In the genomic region with DNA sequence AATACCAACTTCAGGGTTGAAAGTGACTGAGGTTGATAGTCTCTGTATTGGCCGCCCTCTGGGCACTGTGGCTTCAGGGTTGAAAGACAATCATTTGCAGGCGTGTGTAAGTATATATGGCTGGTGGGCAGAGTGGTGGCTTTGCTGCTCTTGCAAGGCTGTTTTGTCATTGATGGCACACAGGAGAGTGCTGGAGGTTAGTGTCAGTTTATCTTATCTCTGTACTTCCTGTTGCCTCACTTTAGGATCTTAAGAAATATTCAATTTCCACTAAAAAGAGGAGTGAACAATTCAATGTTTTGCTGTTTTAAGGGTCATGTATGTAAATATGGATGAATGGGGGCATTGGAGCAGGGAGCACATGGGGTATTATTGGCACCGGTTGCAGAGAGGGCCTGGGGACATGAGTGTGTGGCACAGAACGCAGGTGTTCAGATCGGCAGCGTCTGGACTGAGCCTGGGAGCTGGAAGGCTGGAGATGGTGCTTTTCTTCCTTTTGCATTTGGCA, we compare ENCODE assay signal across 9 cellular contexts. TPM values are rescaled to one million over a fixed set of nuclear protein-coding genes. Genes with fewer than 3 reads are reported as not detected.
DNase-seq lines count a peak whose midpoint lies in the region; ATAC-seq, FAIRE-seq and TF ChIP-seq lines count a peak whose summit lies in the region.
"Had no signal": no experiment of that assay in that cellular context is flagged by ENCODE, and none has a peak within 500 bp of the region (broad histone marks: within the 10 kb centered on the region; RNA-seq: fewer than 3 reads in every experiment).

No MANE protein-coding gene starts in this region.

- H3K9ac ChIP-seq in K562 (ENCODE audit: insufficient read depth in 1 of 2, low read depth in 2 of 2, low read length in 2 of 2) = peak overlapping the region; percentile 38 to 62; a peak in 3 of 4 replicates

- H3K27me3 ChIP-seq in K562 (ENCODE audit: control insufficient read depth in 2 of 2, insufficient read depth in 2 of 2, low read length in 2 of 2) = no peaks in the 10 kb centered on the region
- no peaks in the 10 kb centered on the region for H3K27me3 ChIP-seq in thoracic aorta (replicated peaks; ENCODE audit: insufficient read depth)
- H3K27me3 ChIP-seq: heart left ventricle had no signal

- peak; percentile 32 for FAIRE-seq in K562 (lab: Jason Lieb, UNC)

- 16% methylated on average over 6 of the region's 6 CpGs for WGBS in K562 (ENCODE audit: insufficient coverage, low coverage, missing lambda C conversion rate)

- H3K9me1 ChIP-seq in K562 (ENCODE audit: control insufficient read depth, insufficient read depth, low read length) = no peaks in the 10 kb centered on the region

- H3K4me3 ChIP-seq in K562 = no peak overlapping the region
- peak overlapping the region; percentile 9 for H3K4me3 ChIP-seq in thoracic aorta

- H3K4me3 Mint-ChIP-seq in activated T-cell treated with anti-CD3 and anti-CD28 coated beads, Interleukin-2, amount 50 U/mL, for 4 hours = peak overlapping the region; percentile 75

- no peak for TF ChIP-seq POLR2A in K562 (conservative IDR thresholded peaks at IDR 0.05)

- H4K20me1 ChIP-seq in K562 (replicated peaks; ENCODE audit: control insufficient read depth, insufficient read depth, low read length) = no peaks in the 10 kb centered on the region

- BruUV-seq in K562 (replicated peaks; lab: Mats Ljungman, UMichigan) = no TSS peak

- peaks cover 25% of the 10 kb centered on the region; the same call in 2 of the 3 replicates for H3K79me2 ChIP-seq in K562 (ENCODE audit: control insufficient read depth, insufficient read depth, low read length)

- no peaks in the 10 kb centered on the region for H3K9me3 Mint-ChIP-seq in activated T-cell treated with anti-CD3 and anti-CD28 coated beads, Interleukin-2, amount 50 U/mL, for 4 hours

- intact Hi-C loops in K562 (cut with micrococcal nuclease) = loop anchor here (5.0 kb wide), 1 partner anchor 56 kb away; no protein-coding TSS in a partner anchor

- peak; percentile 52 for ATAC-seq in activated T-cell treated with anti-CD3 and anti-CD28 coated beads, Interleukin-2, amount 50 U/mL, for 4 hours
- ATAC-seq in K562 = peak; percentile 62
- no peak for ATAC-seq in thoracic aorta (ENCODE audit: insufficient number of reproducible peaks, low FRiP score, low read depth)
- no peak for ATAC-seq in GM21381 (IDR thresholded peaks at IDR 0.05; ENCODE audit: unreplicated experiment)

- TF ChIP-seq EP300 in K562 (IDR thresholded peaks at IDR 0.05; ENCODE audit: low read length) = peak; percentile 54; the same call in 1 of the 2 replicates

- no peaks in the 10 kb centered on the region for H3K27me3 Mint-ChIP-seq in activated T-cell treated with anti-CD3 and anti-CD28 coated beads, Interleukin-2, amount 50 U/mL, for 4 hours (ENCODE audit: low read depth)

- POLR2A ChIA-PET in K562 (lab: Yijun Ruan, JAX) = interaction anchor here (2.9 kb wide), 1 partner anchor 11 kb away, joined by 6 read pairs; no protein-coding TSS in a partner anchor

- TF ChIP-seq CTCF in K562 (IDR thresholded peaks at IDR 0.05 in 2 of 3, conservative IDR thresholded peaks at IDR 0.05 in 1 of 3; ENCODE audit: insufficient read depth in 2 of 3, low read depth in 1 of 3, low read length in 3 of 3) = no peak
- TF ChIP-seq CTCF in thoracic aorta (IDR thresholded peaks at IDR 0.05) = no peak

- H3K4me1 Mint-ChIP-seq in activated T-cell treated with anti-CD3 and anti-CD28 coated beads, Interleukin-2, amount 50 U/mL, for 4 hours (ENCODE audit: low read depth) = peaks cover 92% of the 10 kb centered on the region

- in situ Hi-C loops in K562 (cut with MboI) = no loop called here

- peaks cover 14% of the 10 kb centered on the region for H3K36me3 Mint-ChIP-seq in activated T-cell treated with anti-CD3 and anti-CD28 coated beads, Interleukin-2, amount 50 U/mL, for 4 hours (ENCODE audit: insufficient read depth)

- H3K9me3 ChIP-seq in K562 (replicated peaks; ENCODE audit: control insufficient read depth, insufficient read depth, low read depth, low read length) (no peaks in the 10 kb centered on the region), thoracic aorta (no peaks in the 10 kb centered on the region)
- H3K9me3 ChIP-seq: heart left ventricle had no signal

- no peaks in the 10 kb centered on the region for H3K36me3 ChIP-seq in K562 (ENCODE audit: control insufficient read depth, insufficient read depth, low read length)
- no peaks in the 10 kb centered on the region for H3K36me3 ChIP-seq in thoracic aorta
- H3K36me3 ChIP-seq: heart left ventricle had no signal

- peaks cover 12 to 57% of the 10 kb centered on the region in 2 experiments; a peak in 4 of 5 replicates for H3K4me1 ChIP-seq in K562 (replicated peaks in 1 of 2; ENCODE audit: control insufficient read depth in 2 of 2, insufficient read depth in 2 of 2, low read length in 2 of 2)
- peaks cover 46 to 67% of the 10 kb centered on the region in 2 donors for H3K4me1 ChIP-seq in thoracic aorta (ENCODE audit: control insufficient read depth in 1 of 2, low read depth in 2 of 2)

- peak overlapping the region; percentile 70 for H2AFZ ChIP-seq in K562 (ENCODE audit: low read depth, low read length)

- TF ChIP-seq RAD21 in K562 (CRISPR knock-in tag; conservative IDR thresholded peaks at IDR 0.05 in 1 of 2, IDR thresholded peaks at IDR 0.05 in 1 of 2) = no peak

- DNase-seq in activated T-cell treated with anti-CD3 and anti-CD28 coated beads, Interleukin-2, amount 50 U/mL, for 4 hours = no peak
- no peak for DNase-seq in activated T-cell treated with anti-CD3 and anti-CD28 coated beads for 4 hours
- DNase-seq in NCI-H1092 treated with DMSO at 0.1 percent for 48 hours (lab: John Stamatoyannopoulos, UW) = peak; percentile 72
- peak in 1 of 4 experiments; percentile 30 for DNase-seq in K562 (ENCODE audit: extremely low read depth in 1 of 4, low spot score in 3 of 4)
- no peak for DNase-seq in thoracic aorta (ENCODE audit: low spot score)
- DNase-seq in HT-29 (ENCODE audit: low spot score) = no peak
- DNase-seq in midbrain (lab: John Stamatoyannopoulos, UW) = no peak
- DNase-seq: heart left ventricle had no signal

- peak overlapping the region; percentile 70 for H3K4me2 ChIP-seq in K562 (ENCODE audit: insufficient read depth, low read length)

- H3K27ac ChIP-seq in K562 (ENCODE audit: extremely low read depth, low read depth, low read length) (peak overlapping the region; percentile 80), thoracic aorta (no peak overlapping the region)

- CTCF ChIA-PET in K562 (lab: Yijun Ruan, JAX; ENCODE audit: low intra/inter-chr PET ratio) = no interaction called here

TF ChIP-seq in K562, 482 proteins besides CTCF, POLR2A, EP300 and RAD21 (continues in another document):
- TF ChIP-seq DMBX1 (CRISPR knock-in tag; IDR thresholded peaks at IDR 0.05; ENCODE audit: borderline replicate concordance) (peak; percentile 54; the same call in 1 of the 2 replicates), ZNF184 (CRISPR knock-in tag; IDR thresholded peaks at IDR 0.05) (no peak), ARID1B (IDR thresholded peaks at IDR 0.05) (peak; percentile 40; the same call in 1 of the 2 replicates), NR2C1 (IDR thresholded peaks at IDR 0.05) (no peak), NR2C1 (tag; IDR thresholded peaks at IDR 0.05) (peak; percentile 36; the same call in 1 of the 2 replicates), GTF2F1 (IDR thresholded peaks at IDR 0.05; ENCODE audit: low read depth, low read length) (no peak), ATF3 (IDR thresholded peaks at IDR 0.05) (0 out of 2 replicates have a peak, but pooled peaks have one; percentile 9), ATF3 (CRISPR knock-in tag; conservative IDR thresholded peaks at IDR 0.05) (no peak), ATF1 (CRISPR knock-in tag; IDR thresholded peaks at IDR 0.05) (no peak), ATF1 (tag; IDR thresholded peaks at IDR 0.05) (0 out of 2 replicates have a peak, but pooled peaks have one; percentile 29)
- TF ChIP-seq, protein P1, sequence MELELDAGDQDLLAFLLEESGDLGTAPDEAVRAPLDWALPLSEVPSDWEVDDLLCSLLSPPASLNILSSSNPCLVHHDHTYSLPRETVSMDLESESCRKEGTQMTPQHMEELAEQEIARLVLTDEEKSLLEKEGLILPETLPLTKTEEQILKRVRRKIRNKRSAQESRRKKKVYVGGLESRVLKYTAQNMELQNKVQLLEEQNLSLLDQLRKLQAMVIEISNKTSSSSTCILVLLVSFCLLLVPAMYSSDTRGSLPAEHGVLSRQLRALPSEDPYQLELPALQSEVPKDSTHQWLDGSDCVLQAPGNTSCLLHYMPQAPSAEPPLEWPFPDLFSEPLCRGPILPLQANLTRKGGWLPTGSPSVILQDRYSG (tag; conservative IDR thresholded peaks at IDR 0.05; ENCODE audit: low read depth) = 0 out of 2 replicates have a peak, but pooled peaks have one; percentile 26

RNA-seq across cellular contexts. Expression of gene NCK2, which starts 51.5 kb away (rescaled TPM):
- 10 to 100 TPM; 71.6 to 79.1 (median 73.5) TPM for total RNA-seq in activated T-cell treated with anti-CD3 and anti-CD28 coated beads, Interleukin-2, amount 50 U/mL, for 4 hours
- 6.2 and 7.3 TPM in 2 replicates for total RNA-seq in K562 (2011; cell fraction: chromatin; rRNA removed; ENCODE audit: low replicate concordance)
- 5.0 and 5.1 TPM in 2 replicates for total RNA-seq in K562 (2011; cell fraction: nucleolus; rRNA removed)
- 4.7 and 4.8 TPM in 2 replicates for total RNA-seq in K562 (2011; cell fraction: nucleoplasm; rRNA removed)
- total RNA-seq in K562 (2014; rRNA removed) = 23.2 and 24.6 TPM in 2 replicates
- 8.6 and 10.8 TPM in 2 replicates for total RNA-seq in K562 (2014; rRNA removed; fragmentation: Illumina TruSeq; extraction: Trizol)
- 19.6 and 21.4 TPM in 2 replicates for total RNA-seq in K562 (2015; rRNA removed; fragmentation: Illumina TruSeq; extraction: Trizol)
- 25.8 and 27.9 TPM in 2 replicates for total RNA-seq in K562 (2021)
- 4.5 and 4.8 TPM in 2 replicates for polyA plus RNA-seq in K562 (2011; rRNA removed)
- polyA plus RNA-seq in K562 (2011; cell fraction: cytosol; rRNA removed) = 4.3 and 7.8 TPM in 2 replicates
- polyA plus RNA-seq in K562 (2011; cell fraction: nucleus; rRNA removed) = 3.6 and 5.1 TPM in 2 replicates
- polyA plus RNA-seq in K562 (2012) = 27.1 and 38.2 TPM in 2 replicates
- polyA plus RNA-seq in K562 (2014; fragmentation: Illumina TruSeq; extraction: Trizol) = 15.9 and 21.9 TPM in 2 replicates
- polyA plus RNA-seq in K562 (2014; fragmentation: Nextera tagmentation; extraction: Ambion mirVana) = 1 to 10 TPM in 1 of 2 experiments, under 1 TPM in 1; 0.90 to 1.8 TPM
- polyA plus RNA-seq in K562 (2014; rRNA removed) = 24.3 and 26.3 TPM in 2 replicates
- 4.3 and 7.2 TPM in 2 replicates for polyA minus RNA-seq in K562 (2011; rRNA and poly(A)+ RNA removed)
- 2.0 and 2.6 TPM in 2 replicates for polyA minus RNA-seq in K562 (2011; cell fraction: cytosol; rRNA and poly(A)+ RNA removed)
- polyA minus RNA-seq in K562 (2011; cell fraction: nucleus; rRNA and poly(A)+ RNA removed) = 4.7 and 5.4 TPM in 2 replicates
- total RNA-seq in thoracic aorta = 10 to 100 TPM; 41.0 to 50.0 TPM
- 29.1 and 31.2 TPM in 2 replicates for total RNA-seq in HT-29 (2014; rRNA removed; shearing (Covaris generic))

Comparison
In these comparisons a context has a peak if more than half of its experiments do, and no peak if none do; other contexts are left out.
1. ATAC-seq: peak in activated T-cell treated with anti-CD3 and anti-CD28 coated beads, Interleukin-2, amount 50 U/mL, for 4 hours (2 of 2) and K562 (single experiment); none in thoracic aorta (single experiment) and GM21381 (single experiment).